1 cellular context compared by ENCODE assay signal in genomic region chr1:150293433-150294253, GRCh38.
A peak's percentile ranks its signal among the peaks of the same experiment; 100 is the strongest.
TF ChIP-seq lines count a peak whose summit lies in the region.

TSS of gene MRPS21 (plus strand) at chr1:150293861. CDS start at chr1:150294367, 506 bp downstream.

TF ChIP-seq in H1, 55 proteins besides CTCF, POLR2A, EP300 and RAD21:
- TF ChIP-seq YY1 (IDR thresholded peaks at IDR 0.05; ENCODE audit: low read depth, low read length), result peak; percentile 20; the same call in 1 of the 2 replicates
- peak; percentile 86 for TF ChIP-seq ASH2L (IDR thresholded peaks at IDR 0.05; ENCODE audit: low read length)
- peak; percentile 32 for TF ChIP-seq SAP30 (IDR thresholded peaks at IDR 0.05; ENCODE audit: insufficient read depth, insufficient replicate concordance, low read length)
- TF ChIP-seq SRF (IDR thresholded peaks at IDR 0.05; ENCODE audit: low read depth, low read length), result peak; percentile 32; the same call in 1 of the 2 replicates
- TF ChIP-seq CREB1 (IDR thresholded peaks at IDR 0.05), result peak; percentile 94
- TF ChIP-seq TAF7 (optimal IDR thresholded peaks at IDR 0.05; ENCODE audit: borderline replicate concordance, low read depth, low read length), result peak; percentile 74
- 0 out of 2 replicates have a peak, but pooled peaks have one; percentile 39 for TF ChIP-seq CHD2 (IDR thresholded peaks at IDR 0.05; ENCODE audit: low read length)
- TF ChIP-seq KDM5A (IDR thresholded peaks at IDR 0.05; ENCODE audit: low read length), result peak; percentile 36
- peak; percentile 92 for TF ChIP-seq TAF1 (IDR thresholded peaks at IDR 0.05; ENCODE audit: low read depth, low read length)
- TF ChIP-seq JUND (IDR thresholded peaks at IDR 0.05; ENCODE audit: low read length), result no peak
- TF ChIP-seq POLR2AphosphoS5 (IDR thresholded peaks at IDR 0.05; ENCODE audit: low read depth, low read length), result peak; percentile 97
- peak; percentile 23 to 94; a peak in 2 of 4 replicates for TF ChIP-seq SIN3A (conservative IDR thresholded peaks at IDR 0.05 in 1 of 2, IDR thresholded peaks at IDR 0.05 in 1 of 2; ENCODE audit: low read depth in 1 of 2, low read length in 2 of 2)
- TF ChIP-seq NANOG (IDR thresholded peaks at IDR 0.05; ENCODE audit: insufficient read depth, low read depth, low read length, poor library complexity, severe bottlenecking), result no peak
- TF ChIP-seq RBBP5 (IDR thresholded peaks at IDR 0.05; ENCODE audit: borderline replicate concordance, low read depth, low read length), result no peak
- TF ChIP-seq HDAC2 (IDR thresholded peaks at IDR 0.05; ENCODE audit: borderline replicate concordance in 1 of 2, low read depth in 2 of 2, low read length in 2 of 2), result 0 out of 4 replicates have a peak, but pooled peaks of 1 of the 2 experiments have one; percentile 36
- TF ChIP-seq TCF12 (IDR thresholded peaks at IDR 0.05; ENCODE audit: low read depth, low read length), result no peak
- TF ChIP-seq TEAD4 (IDR thresholded peaks at IDR 0.05; ENCODE audit: low read depth, low read length), result no peak
- no peak for TF ChIP-seq CEBPB (IDR thresholded peaks at IDR 0.05; ENCODE audit: low read depth, low read length)
- peak; percentile 85 for TF ChIP-seq TBP (IDR thresholded peaks at IDR 0.05; ENCODE audit: low read depth, low read length)
- TF ChIP-seq SP4 (IDR thresholded peaks at IDR 0.05; ENCODE audit: low read length), result no peak; the same call in 1 of the 2 replicates
- peak; percentile 36 for TF ChIP-seq BACH1 (IDR thresholded peaks at IDR 0.05; ENCODE audit: low read length)
- TF ChIP-seq MAFK (IDR thresholded peaks at IDR 0.05; ENCODE audit: low read depth, low read length), result 0 out of 2 replicates have a peak, but pooled peaks have one; percentile 2
- peak; percentile 29; the same call in 1 of the 2 replicates for TF ChIP-seq ATF2 (IDR thresholded peaks at IDR 0.05; ENCODE audit: low read length)
- peak; percentile 94 for TF ChIP-seq PHF8 (conservative IDR thresholded peaks at IDR 0.05; ENCODE audit: low read depth, low read length)
- TF ChIP-seq GABPA (IDR thresholded peaks at IDR 0.05; ENCODE audit: borderline replicate concordance, insufficient read depth, low read length), result peak; percentile 94; the same call in 1 of the 2 replicates
- 0 out of 2 replicates have a peak, but pooled peaks have one; percentile 1 for TF ChIP-seq USF2 (IDR thresholded peaks at IDR 0.05; ENCODE audit: low read length)
- peak; percentile 41; the same call in 1 of the 2 replicates for TF ChIP-seq E2F6 (IDR thresholded peaks at IDR 0.05)
- TF ChIP-seq MAX (IDR thresholded peaks at IDR 0.05), result peak; percentile 89
- no peak for TF ChIP-seq JUN (IDR thresholded peaks at IDR 0.05; ENCODE audit: low read depth, low read length)
- TF ChIP-seq SP2 (IDR thresholded peaks at IDR 0.05; ENCODE audit: low read length), result no peak
- peak; percentile 78 for TF ChIP-seq KDM4A (IDR thresholded peaks at IDR 0.05; ENCODE audit: low read depth, low read length, severe bottlenecking)
